ENCODE assay signal across 2 cellular contexts in genomic region chr10:32139223-32140073, GRCh38.
A peak's percentile ranks its signal among the peaks of the same experiment; 100 is the strongest.
TF ChIP-seq lines count a peak whose summit lies in the region.

No MANE protein-coding gene starts in this region.

TF ChIP-seq in A549, 52 proteins besides CTCF, POLR2A, EP300 and RAD21 (continued from another document):
- 0 out of 2 replicates have a peak, but pooled peaks have one; percentile 23 for TF ChIP-seq NFE2L2 (conservative IDR thresholded peaks at IDR 0.05; ENCODE audit: low read length)
- TF ChIP-seq BCL3 (IDR thresholded peaks at IDR 0.05): no peak
- TF ChIP-seq CEBPB (IDR thresholded peaks at IDR 0.05): peak in 1 of 2 experiments; percentile 48; a peak in 1 of 4 replicates
- TF ChIP-seq, protein P1, sequence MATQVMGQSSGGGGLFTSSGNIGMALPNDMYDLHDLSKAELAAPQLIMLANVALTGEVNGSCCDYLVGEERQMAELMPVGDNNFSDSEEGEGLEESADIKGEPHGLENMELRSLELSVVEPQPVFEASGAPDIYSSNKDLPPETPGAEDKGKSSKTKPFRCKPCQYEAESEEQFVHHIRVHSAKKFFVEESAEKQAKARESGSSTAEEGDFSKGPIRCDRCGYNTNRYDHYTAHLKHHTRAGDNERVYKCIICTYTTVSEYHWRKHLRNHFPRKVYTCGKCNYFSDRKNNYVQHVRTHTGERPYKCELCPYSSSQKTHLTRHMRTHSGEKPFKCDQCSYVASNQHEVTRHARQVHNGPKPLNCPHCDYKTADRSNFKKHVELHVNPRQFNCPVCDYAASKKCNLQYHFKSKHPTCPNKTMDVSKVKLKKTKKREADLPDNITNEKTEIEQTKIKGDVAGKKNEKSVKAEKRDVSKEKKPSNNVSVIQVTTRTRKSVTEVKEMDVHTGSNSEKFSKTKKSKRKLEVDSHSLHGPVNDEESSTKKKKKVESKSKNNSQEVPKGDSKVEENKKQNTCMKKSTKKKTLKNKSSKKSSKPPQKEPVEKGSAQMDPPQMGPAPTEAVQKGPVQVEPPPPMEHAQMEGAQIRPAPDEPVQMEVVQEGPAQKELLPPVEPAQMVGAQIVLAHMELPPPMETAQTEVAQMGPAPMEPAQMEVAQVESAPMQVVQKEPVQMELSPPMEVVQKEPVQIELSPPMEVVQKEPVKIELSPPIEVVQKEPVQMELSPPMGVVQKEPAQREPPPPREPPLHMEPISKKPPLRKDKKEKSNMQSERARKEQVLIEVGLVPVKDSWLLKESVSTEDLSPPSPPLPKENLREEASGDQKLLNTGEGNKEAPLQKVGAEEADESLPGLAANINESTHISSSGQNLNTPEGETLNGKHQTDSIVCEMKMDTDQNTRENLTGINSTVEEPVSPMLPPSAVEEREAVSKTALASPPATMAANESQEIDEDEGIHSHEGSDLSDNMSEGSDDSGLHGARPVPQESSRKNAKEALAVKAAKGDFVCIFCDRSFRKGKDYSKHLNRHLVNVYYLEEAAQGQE (IDR thresholded peaks at IDR 0.05): no peak
- TF ChIP-seq FOSL2 (IDR thresholded peaks at IDR 0.05): peak; percentile 60; the same call in 1 of the 2 replicates
- peak; percentile 90 for TF ChIP-seq FOSL2 (CRISPR knock-in tag; IDR thresholded peaks at IDR 0.05)
- peak; percentile 57; the same call in 1 of the 2 replicates for TF ChIP-seq MAX (IDR thresholded peaks at IDR 0.05)
- peak; percentile 26; the same call in 1 of the 2 replicates for TF ChIP-seq GATA3 (IDR thresholded peaks at IDR 0.05; ENCODE audit: borderline replicate concordance)
- TF ChIP-seq FOXS1 (CRISPR knock-in tag; IDR thresholded peaks at IDR 0.05): no peak
- TF ChIP-seq KDM5A (IDR thresholded peaks at IDR 0.05): no peak
- no peak for TF ChIP-seq CBX2 (IDR thresholded peaks at IDR 0.05; ENCODE audit: borderline replicate concordance, low read depth)
- peak; percentile 51; the same call in 1 of the 2 replicates for TF ChIP-seq JUNB (IDR thresholded peaks at IDR 0.05)
- no peak for TF ChIP-seq HOXA7 (CRISPR knock-in tag; IDR thresholded peaks at IDR 0.05)
- no peak for TF ChIP-seq ESRRA (IDR thresholded peaks at IDR 0.05; ENCODE audit: borderline replicate concordance, low read length)
- TF ChIP-seq TFCP2L1 (CRISPR knock-in tag; IDR thresholded peaks at IDR 0.05): no peak
- TF ChIP-seq CHD4 (IDR thresholded peaks at IDR 0.05; ENCODE audit: borderline replicate concordance): no peak
- TF ChIP-seq POLR2AphosphoS2 (conservative IDR thresholded peaks at IDR 0.05; ENCODE audit: low read length): no peak
- TF ChIP-seq ZC3H11A (IDR thresholded peaks at IDR 0.05): no peak
- no peak for TF ChIP-seq ZFP36 (IDR thresholded peaks at IDR 0.05; ENCODE audit: borderline replicate concordance, partially characterized antibody)
- TF ChIP-seq HEYL (CRISPR knock-in tag; IDR thresholded peaks at IDR 0.05): no peak
- TF ChIP-seq, protein P2, sequence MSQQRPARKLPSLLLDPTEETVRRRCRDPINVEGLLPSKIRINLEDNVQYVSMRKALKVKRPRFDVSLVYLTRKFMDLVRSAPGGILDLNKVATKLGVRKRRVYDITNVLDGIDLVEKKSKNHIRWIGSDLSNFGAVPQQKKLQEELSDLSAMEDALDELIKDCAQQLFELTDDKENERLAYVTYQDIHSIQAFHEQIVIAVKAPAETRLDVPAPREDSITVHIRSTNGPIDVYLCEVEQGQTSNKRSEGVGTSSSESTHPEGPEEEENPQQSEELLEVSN (IDR thresholded peaks at IDR 0.05; ENCODE audit: borderline replicate concordance, low read depth): no peak
- TF ChIP-seq SMC3 (IDR thresholded peaks at IDR 0.05): peak; percentile 25; the same call in 2 of the 3 replicates
- TF ChIP-seq FOSB (CRISPR knock-in tag; IDR thresholded peaks at IDR 0.05): no peak
- TF ChIP-seq MYC (IDR thresholded peaks at IDR 0.05; ENCODE audit: borderline replicate concordance, low read length): no peak
- peak; percentile 78 for TF ChIP-seq MAFK (IDR thresholded peaks at IDR 0.05; ENCODE audit: partially characterized antibody)
- no peak for TF ChIP-seq ZNF302 (CRISPR knock-in tag; IDR thresholded peaks at IDR 0.05)
- TF ChIP-seq, protein P3, sequence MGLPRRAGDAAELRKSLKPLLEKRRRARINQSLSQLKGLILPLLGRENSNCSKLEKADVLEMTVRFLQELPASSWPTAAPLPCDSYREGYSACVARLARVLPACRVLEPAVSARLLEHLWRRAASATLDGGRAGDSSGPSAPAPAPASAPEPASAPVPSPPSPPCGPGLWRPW (IDR thresholded peaks at IDR 0.05): no peak
- no peak for TF ChIP-seq PHF8 (IDR thresholded peaks at IDR 0.05; ENCODE audit: borderline replicate concordance, low read depth)

TF ChIP-seq in HCT116, 20 proteins besides CTCF, POLR2A, EP300 and RAD21 (continued from another document):
- TF ChIP-seq ZFX (IDR thresholded peaks at IDR 0.05) (peak; percentile 32; the same call in 1 of the 2 replicates), SIN3A (IDR thresholded peaks at IDR 0.05; ENCODE audit: low read depth) (peak; percentile 67), EZH2 (IDR thresholded peaks at IDR 0.05) (no peak), FOSL1 (IDR thresholded peaks at IDR 0.05; ENCODE audit: low read depth) (peak; percentile 92), JUND (IDR thresholded peaks at IDR 0.05) (peak; percentile 91), EZH2phosphoT487 (IDR thresholded peaks at IDR 0.05; ENCODE audit: borderline replicate concordance) (no peak), CEBPB (IDR thresholded peaks at IDR 0.05; ENCODE audit: low read depth) (no peak), ELF1 (IDR thresholded peaks at IDR 0.05; ENCODE audit: borderline replicate concordance, low read depth) (no peak), SRF (IDR thresholded peaks at IDR 0.05; ENCODE audit: low read depth) (no peak), ATF3 (IDR thresholded peaks at IDR 0.05) (no peak), MAX (IDR thresholded peaks at IDR 0.05) (peak; percentile 56; the same call in 1 of the 2 replicates), EGR1 (IDR thresholded peaks at IDR 0.05; ENCODE audit: low read depth) (no peak)
- TF ChIP-seq, protein P4, sequence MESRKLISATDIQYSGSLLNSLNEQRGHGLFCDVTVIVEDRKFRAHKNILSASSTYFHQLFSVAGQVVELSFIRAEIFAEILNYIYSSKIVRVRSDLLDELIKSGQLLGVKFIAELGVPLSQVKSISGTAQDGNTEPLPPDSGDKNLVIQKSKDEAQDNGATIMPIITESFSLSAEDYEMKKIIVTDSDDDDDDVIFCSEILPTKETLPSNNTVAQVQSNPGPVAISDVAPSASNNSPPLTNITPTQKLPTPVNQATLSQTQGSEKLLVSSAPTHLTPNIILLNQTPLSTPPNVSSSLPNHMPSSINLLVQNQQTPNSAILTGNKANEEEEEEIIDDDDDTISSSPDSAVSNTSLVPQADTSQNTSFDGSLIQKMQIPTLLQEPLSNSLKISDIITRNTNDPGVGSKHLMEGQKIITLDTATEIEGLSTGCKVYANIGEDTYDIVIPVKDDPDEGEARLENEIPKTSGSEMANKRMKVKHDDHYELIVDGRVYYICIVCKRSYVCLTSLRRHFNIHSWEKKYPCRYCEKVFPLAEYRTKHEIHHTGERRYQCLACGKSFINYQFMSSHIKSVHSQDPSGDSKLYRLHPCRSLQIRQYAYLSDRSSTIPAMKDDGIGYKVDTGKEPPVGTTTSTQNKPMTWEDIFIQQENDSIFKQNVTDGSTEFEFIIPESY (IDR thresholded peaks at IDR 0.05; ENCODE audit: extremely low read depth, insufficient replicate concordance, low read length): no peak
